Comparison of ENCODE assay signal across 9 cellular contexts in genomic region chr3:33505027-33505426, GRCh38.
"Had no signal": no experiment of that assay in that cellular context is flagged by ENCODE, and none has a peak within 500 bp of the region (broad histone marks: within the 10 kb centered on the region; RNA-seq: fewer than 3 reads in every experiment).

No MANE protein-coding gene starts in this region.

- H3K4me1 ChIP-seq: HAP-1 had no signal

- FAIRE-seq: HTR-8/SVneo had no signal

- H3K27me3 Mint-ChIP-seq: IgD-negative memory B cell had no signal

- H3K4me3 ChIP-seq: GM23248, HAP-1 had no signal

- H3K27ac Mint-ChIP-seq: HFFc6, IgD-negative memory B cell had no signal

- ATAC-seq: HCT116 had no signal

- H3K9me3 Mint-ChIP-seq: HFFc6 had no signal

- H2AFZ ChIP-seq: GM23248 had no signal

- H3K9ac ChIP-seq: GM23248 had no signal

- DNase-seq: GM23248, GOT3, H7, HFFc6, KG1 had no signal

- H3K27ac ChIP-seq: GM23248 had no signal

- H3K4me1 Mint-ChIP-seq: IgD-negative memory B cell had no signal

- H3K4me3 Mint-ChIP-seq: HFFc6, IgD-negative memory B cell had no signal

- H3K9me3 ChIP-seq: HAP-1 had no signal
